Comparison of ENCODE assay signal across 8 cellular contexts in genomic region chr10:101817542-101818118, GRCh38. TPM values are rescaled to one million over a fixed set of nuclear protein-coding genes. Genes with fewer than 3 reads are reported as not detected.
DNase-seq lines count a peak whose midpoint lies in the region; ATAC-seq and TF ChIP-seq lines count a peak whose summit lies in the region.

No MANE protein-coding gene starts in this region.

- no peak overlapping the region for H2AFZ ChIP-seq in SK-N-SH (ENCODE audit: low read depth)

- peaks cover 56% of the 10 kb centered on the region for H3K79me2 ChIP-seq in SK-N-SH (ENCODE audit: insufficient read depth)

- H3K4me3 Mint-ChIP-seq in central memory CD8-positive, alpha-beta T cell, result peak overlapping the region; percentile 94

- peaks cover 53% of the 10 kb centered on the region for H4K20me1 ChIP-seq in SK-N-SH (ENCODE audit: insufficient read depth)

- no peaks in the 10 kb centered on the region for H3K27me3 ChIP-seq in SK-N-SH (ENCODE audit: insufficient read depth)

- H3K9me2 ChIP-seq in SK-N-SH, result no peaks in the 10 kb centered on the region

- H3K9me3 Mint-ChIP-seq in central memory CD8-positive, alpha-beta T cell, result no peaks in the 10 kb centered on the region

- ATAC-seq in HG03196 (IDR thresholded peaks at IDR 0.05; ENCODE audit: unreplicated experiment), result peak; percentile 7
- peak; percentile 15 for ATAC-seq in central memory CD8-positive, alpha-beta T cell (replicated peaks; ENCODE audit: extremely low read depth, poor library complexity, severe bottlenecking)
- no peak for ATAC-seq in HG03108 (IDR thresholded peaks at IDR 0.05; ENCODE audit: unreplicated experiment)

- no peak for TF ChIP-seq RAD21 in SK-N-SH (IDR thresholded peaks at IDR 0.05; ENCODE audit: low read length)

- peak overlapping the region; percentile 92 for H3K4me2 ChIP-seq in SK-N-SH

- peak overlapping the region; percentile 94 for H3K9ac ChIP-seq in SK-N-SH

- DNase-seq in NCI-H2227 (lab: John Stamatoyannopoulos, UW; ENCODE audit: unreplicated experiment) (peak; percentile 44), NCI-H2227 treated with DMSO at 0.1 percent for 48 hours (lab: John Stamatoyannopoulos, UW) (no peak), SK-N-SH (peak; percentile 37), islet precursor cell (peak; percentile 80)
- peak in 1 of 2 donors; percentile 30 for DNase-seq in central memory CD8-positive, alpha-beta T cell (ENCODE audit: low spot score in 2 of 2)

- peaks cover 50% of the 10 kb centered on the region for H3K4me1 Mint-ChIP-seq in central memory CD8-positive, alpha-beta T cell

- H3K4me3 ChIP-seq in SK-N-SH (ENCODE audit: low read depth in 2 of 2, low read length in 1 of 2), result peak overlapping the region; percentile 88 to 96
- H3K4me3 ChIP-seq in skin epidermis, result peak overlapping the region; percentile 83 to 100 (median 97)

- WGBS in SK-N-SH (ENCODE audit: low lambda C conversion rate), result 1% methylated on average over 33 of the region's 41 CpGs

- peaks cover 9% of the 10 kb centered on the region for H3F3A ChIP-seq in SK-N-SH (replicated peaks; ENCODE audit: insufficient read depth)

- H3K36me3 Mint-ChIP-seq in central memory CD8-positive, alpha-beta T cell (ENCODE audit: insufficient read depth), result peaks cover 27% of the 10 kb centered on the region

- no peaks in the 10 kb centered on the region for H3K27me3 Mint-ChIP-seq in central memory CD8-positive, alpha-beta T cell

- peaks cover 8 to 21% of the 10 kb centered on the region in 2 experiments for H3K36me3 ChIP-seq in SK-N-SH (replicated peaks in 1 of 2; ENCODE audit: control insufficient read depth in 1 of 2, insufficient read depth in 2 of 2, low read length in 1 of 2)

- H3K27ac ChIP-seq in SK-N-SH (ENCODE audit: low read depth in 2 of 2, low read length in 1 of 2) (peak overlapping the region; percentile 81 to 97), skin epidermis (peak overlapping the region; percentile 53 to 99 (median 95))

- peaks cover 6 to 23% of the 10 kb centered on the region in 2 experiments; a peak in 3 of 4 replicates for H3K4me1 ChIP-seq in SK-N-SH (ENCODE audit: control insufficient read depth in 1 of 2, insufficient read depth in 2 of 2, low read depth in 1 of 2, low read length in 1 of 2)

- H3K9me3 ChIP-seq in SK-N-SH, result no peaks in the 10 kb centered on the region

- no peak for TF ChIP-seq CTCF in SK-N-SH (IDR thresholded peaks at IDR 0.05)

- CTCF ChIA-PET in SK-N-SH (lab: Yijun Ruan, JAX), result interaction anchor here (0.8 to 3.5 kb wide), 7 partner anchors 12 to 192 kb away, joined by 3 to 14 read pairs (median 4); no protein-coding TSS in a partner anchor

- TF ChIP-seq EP300 in SK-N-SH (IDR thresholded peaks at IDR 0.05; ENCODE audit: borderline replicate concordance in 1 of 2, low read depth in 1 of 2, low read length in 1 of 2), result no peak

- POLR2A ChIA-PET in SK-N-SH (lab: Yijun Ruan, JAX), result interaction anchor here (0.8 to 1.6 kb wide), 8 partner anchors 10 to 525 kb away, joined by 3 to 10 read pairs (median 4); no protein-coding TSS in a partner anchor

- peak overlapping the region; percentile 98 for H3K27ac Mint-ChIP-seq in central memory CD8-positive, alpha-beta T cell (ENCODE audit: low read depth)

TF ChIP-seq in SK-N-SH, 30 proteins besides CTCF, POLR2A, EP300 and RAD21:
- peak; percentile 60 for TF ChIP-seq MAX (IDR thresholded peaks at IDR 0.05; ENCODE audit: low read depth)
- no peak for TF ChIP-seq USF1 (IDR thresholded peaks at IDR 0.05; ENCODE audit: borderline replicate concordance, low read depth)
- peak; percentile 79 for TF ChIP-seq TAF1 (IDR thresholded peaks at IDR 0.05; ENCODE audit: borderline replicate concordance, low read depth, low read length)
- TF ChIP-seq SIN3A (IDR thresholded peaks at IDR 0.05; ENCODE audit: borderline replicate concordance, low read depth, low read length), result peak; percentile 85; the same call in 1 of the 2 replicates
- peak; percentile 84 for TF ChIP-seq POLR2AphosphoS5 (IDR thresholded peaks at IDR 0.05; ENCODE audit: low read depth, low read length)
- peak; percentile 83 for TF ChIP-seq NFIC (IDR thresholded peaks at IDR 0.05; ENCODE audit: borderline replicate concordance)

RNA-seq across cellular contexts. Expression of gene OGA, which starts 0.6 kb away (rescaled TPM):
- polyA plus RNA-seq in SK-N-SH (2012; rRNA removed), result 24.8 and 36.6 TPM in 2 replicates
- polyA plus RNA-seq in SK-N-SH (2012; cell fraction: cytosol; rRNA removed), result 23.2 and 28.1 TPM in 2 replicates
- 70.8 and 133 TPM in 2 replicates for polyA plus RNA-seq in SK-N-SH (2012; cell fraction: nucleus; rRNA removed)

RNA-seq across cellular contexts. Expression of gene KCNIP2, which starts 26.0 kb away (rescaled TPM):
- 1.0 and 1.8 TPM in 2 replicates for polyA plus RNA-seq in SK-N-SH (2012; rRNA removed)
- 0.12 and 0.38 TPM in 2 replicates for polyA plus RNA-seq in SK-N-SH (2012; cell fraction: cytosol; rRNA removed)
- 12.0 and 12.4 TPM in 2 replicates for polyA plus RNA-seq in SK-N-SH (2012; cell fraction: nucleus; rRNA removed)

RNA-seq across cellular contexts. Expression of gene NPM3, which starts 34.4 kb away (rescaled TPM):
- 89.3 and 105 TPM in 2 replicates for polyA plus RNA-seq in SK-N-SH (2012; rRNA removed)
- 71.2 and 96.6 TPM in 2 replicates for polyA plus RNA-seq in SK-N-SH (2012; cell fraction: cytosol; rRNA removed)
- polyA plus RNA-seq in SK-N-SH (2012; cell fraction: nucleus; rRNA removed), result 43.9 and 55.4 TPM in 2 replicates

RNA-seq across cellular contexts. Expression of gene FGF8, which starts 41.7 kb away (rescaled TPM):
- 0.34 TPM in 1 of 2 replicates, not detected in the other for polyA plus RNA-seq in SK-N-SH (2012; rRNA removed)
- 0.06 TPM in 1 of 2 replicates, not detected in the other for polyA plus RNA-seq in SK-N-SH (2012; cell fraction: cytosol; rRNA removed)
- polyA plus RNA-seq in SK-N-SH (2012; cell fraction: nucleus; rRNA removed), result 1.1 and 1.8 TPM in 2 replicates
